ENCODE assay signal across 34 cellular contexts in genomic region chr2:240858871-240859270, GRCh38. TPM values are rescaled to one million over a fixed set of nuclear protein-coding genes. Genes with fewer than 3 reads are reported as not detected.
"Had no signal": no experiment of that assay in that cellular context is flagged by ENCODE, and none has a peak within 500 bp of the region (broad histone marks: within the 10 kb centered on the region; RNA-seq: fewer than 3 reads in every experiment).

No MANE protein-coding gene starts in this region.

- H3K79me2 ChIP-seq: parathyroid adenoma had no signal

- H3K4me3 ChIP-seq: neural progenitor cell, ovary, psoas muscle, skin epidermis, smooth muscle cell, spleen, suprapubic skin, testis, tibial artery, transverse colon, upper lobe of right lung, uterus had no signal

- H3K36me3 ChIP-seq: neural progenitor cell, ovary, spleen, suprapubic skin, tibial artery, transverse colon, upper lobe of right lung, uterus had no signal

- DNase-seq: natural killer cell; occipital lobe; ovary; psoas muscle; spleen; stimulated activated CD4-positive, alpha-beta T cell treated with anti-CD3 and anti-CD28 coated beads, Interleukin-12 subunit alpha, Interleukin-12 subunit beta, amount 100 ng/mL, for 4 hours; stimulated activated CD4-positive, alpha-beta T cell treated with anti-CD3 and anti-CD28 coated beads, Interleukin-1b, Interleukin-23, amount 100 ng/mL, for 48 hours; stimulated activated CD4-positive, alpha-beta T cell treated with anti-CD3 and anti-CD28 coated beads, Interleukin-4, amount 100 ng/mL, for 1 hour; stimulated activated CD4-positive, alpha-beta T cell treated with anti-CD3 and anti-CD28 coated beads, Interleukin-4, amount 100 ng/mL, for 4 hours; stimulated activated CD8-positive, alpha-beta memory T cell treated with anti-CD3 and anti-CD28 coated beads, Interleukin-4, amount 100 ng/mL, for 48 hours; stimulated activated naive CD4-positive, alpha-beta T cell; stimulated activated naive CD8-positive, alpha-beta T cell treated with anti-CD3 and anti-CD28 coated beads, Interleukin-15, amount 100 ng/mL, for 72 hours; stimulated activated naive CD8-positive, alpha-beta T cell treated with anti-CD3 and anti-CD28 coated beads, Interleukin-15, Interleukin-2, amounts not matched to agents 100 U/mL and 50 U/mL, for 24 hours; substantia nigra; testis; tibial artery; transverse colon; upper lobe of right lung; uterus had no signal

- H3K36me3 Mint-ChIP-seq: neural progenitor cell; stimulated activated memory B cell treated with anti-CD40 and anti-IgM and Interleukin-4, amounts not matched to agents 10 μg/mL and 1 μg/mL and 100 μg/mL, for 72 hours had no signal

- ATAC-seq: natural killer cell; psoas muscle; right cardiac atrium; sciatic nerve; stimulated activated memory B cell treated with anti-CD40 and anti-IgM and Interleukin-4, amounts not matched to agents 10 μg/mL and 1 μg/mL and 100 μg/mL, for 72 hours; stimulated activated naive CD8-positive, alpha-beta T cell treated with anti-CD3 and anti-CD28 coated beads, Interleukin-15, amount 100 ng/mL, for 72 hours; stimulated activated naive CD8-positive, alpha-beta T cell treated with anti-CD3 and anti-CD28 coated beads, Interleukin-15, Interleukin-2, amounts not matched to agents 100 U/mL and 50 U/mL, for 24 hours; upper lobe of right lung had no signal

- H3K4me2 ChIP-seq: neural progenitor cell, smooth muscle cell had no signal

- H3K4me1 Mint-ChIP-seq: natural killer cell; nephron; neural progenitor cell; stimulated activated memory B cell treated with anti-CD40 and anti-IgM and Interleukin-4, amounts not matched to agents 10 μg/mL and 1 μg/mL and 100 μg/mL, for 72 hours; stimulated activated naive CD8-positive, alpha-beta T cell treated with anti-CD3 and anti-CD28 coated beads, Interleukin-15, amount 100 ng/mL, for 72 hours had no signal

- H3K4me3 Mint-ChIP-seq: natural killer cell; nephron; neural progenitor cell; stimulated activated memory B cell treated with anti-CD40 and anti-IgM and Interleukin-4, amounts not matched to agents 10 μg/mL and 1 μg/mL and 100 μg/mL, for 72 hours; stimulated activated naive CD8-positive, alpha-beta T cell treated with anti-CD3 and anti-CD28 coated beads, Interleukin-15, amount 100 ng/mL, for 72 hours; type B pancreatic cell had no signal

- H3K9ac ChIP-seq: neural progenitor cell, parathyroid adenoma had no signal

- H3K9me3 ChIP-seq: ovary, psoas muscle, suprapubic skin, testis, tibial artery, transverse colon, upper lobe of right lung, uterus had no signal

- H2AFZ ChIP-seq: neural progenitor cell, parathyroid adenoma had no signal

- H3K27me3 ChIP-seq: neural progenitor cell, ovary, suprapubic skin, testis, transverse colon, upper lobe of right lung, uterus had no signal

- H3K4me1 ChIP-seq: neural progenitor cell, parathyroid adenoma, psoas muscle, spleen, suprapubic skin, testis, tibial artery, upper lobe of right lung, uterus had no signal

- H3K27me3 Mint-ChIP-seq: type B pancreatic cell had no signal

- H3K27ac Mint-ChIP-seq: natural killer cell; nephron; neural progenitor cell; progenitor cell of endocrine pancreas; stimulated activated memory B cell treated with anti-CD40 and anti-IgM and Interleukin-4, amounts not matched to agents 10 μg/mL and 1 μg/mL and 100 μg/mL, for 72 hours had no signal

- H3K27ac ChIP-seq: neural progenitor cell, ovary, parathyroid adenoma, psoas muscle, skin epidermis, spleen, suprapubic skin, testis, tibial artery, transverse colon, upper lobe of right lung, uterus had no signal

RNA-seq across cellular contexts. Expression of gene AGXT, which starts 9.8 kb away (rescaled TPM):
- total RNA-seq: natural killer cell, occipital lobe, osteoblast, renal cortical epithelial cell, right cardiac atrium, sciatic nerve, smooth muscle cell, upper lobe of right lung, urinary bladder, uterus had no signal
- polyA plus RNA-seq: neural cell, smooth muscle cell had no signal

RNA-seq across cellular contexts. Expression of gene MAB21L4, which starts 37.1 kb away (rescaled TPM):
- total RNA-seq: natural killer cell, occipital lobe, osteoblast, psoas muscle, right cardiac atrium, sciatic nerve, testis had no signal
- polyA plus RNA-seq: neural cell, psoas muscle, right cardiac atrium had no signal

RNA-seq across cellular contexts. Expression of gene KIF1A, which starts 38.9 kb away (rescaled TPM):
- total RNA-seq: osteoblast had no signal

RNA-seq across cellular contexts. Expression of gene CROCC2, which starts 47.3 kb away (rescaled TPM):
- total RNA-seq: psoas muscle, smooth muscle cell, suprapubic skin, transverse colon, urinary bladder had no signal
- polyA plus RNA-seq: right cardiac atrium, smooth muscle cell had no signal
